ENCODE assay signal across 9 cellular contexts in the genomic region with DNA sequence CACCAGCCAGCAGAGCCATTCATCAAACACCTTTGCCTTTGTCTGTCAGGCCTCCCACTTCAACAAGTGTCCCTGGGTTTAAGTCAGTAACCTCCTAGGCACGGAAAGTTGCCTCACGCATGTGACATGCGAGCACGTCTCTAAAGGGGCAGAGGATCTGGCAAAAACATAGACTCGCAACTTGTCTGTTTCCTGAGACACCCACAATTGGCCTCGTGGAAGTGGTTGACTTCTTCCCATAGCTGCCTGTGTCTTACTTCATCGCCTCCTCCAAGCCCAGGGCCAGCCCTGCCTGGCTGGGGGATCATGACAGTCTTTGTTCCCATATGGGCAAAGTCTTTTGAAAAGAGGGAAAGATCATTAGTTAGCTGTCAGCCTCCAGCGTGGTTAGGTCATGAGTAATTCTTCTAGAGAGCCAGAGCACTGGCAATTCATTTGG. TPM values are rescaled to one million over a fixed set of nuclear protein-coding genes. Genes with fewer than 3 reads are reported as not detected.
DNase-seq lines count a peak whose midpoint lies in the region; TF ChIP-seq lines count a peak whose summit lies in the region.
"Had no signal": no experiment of that assay in that cellular context is flagged by ENCODE, and none has a peak within 500 bp of the region (broad histone marks: within the 10 kb centered on the region; RNA-seq: fewer than 3 reads in every experiment).

No MANE protein-coding gene starts in this region.

- peak overlapping the region; percentile 95 for H3K27ac Mint-ChIP-seq in progenitor cell of endocrine pancreas

- H3K9me3 ChIP-seq in BLaER1 treated with 17β-estradiol and CSF1 and Interleukin-3, amounts not matched to agents 10 nM and 100 nM (replicated peaks in 1 of 11): no peaks in the 10 kb centered on the region

- no peak overlapping the region for H3K4me3 ChIP-seq in BLaER1 treated with 17β-estradiol and CSF1 and Interleukin-3, amounts not matched to agents 10 nM and 100 nM
- H3K4me3 ChIP-seq in foreskin fibroblast (ENCODE audit: low read depth in 1 of 2, low read length in 2 of 2): peak overlapping the region; percentile 39 to 50

- H3K4me1 ChIP-seq in BLaER1 treated with 17β-estradiol and CSF1 and Interleukin-3, amounts not matched to agents 10 nM and 100 nM: peaks cover 54 to 85% (median 69%) of the 10 kb centered on the region in 10 experiments

- TF ChIP-seq CTCF in foreskin fibroblast (IDR thresholded peaks at IDR 0.05; ENCODE audit: low read depth, low read length) (no peak), progenitor cell of endocrine pancreas (IDR thresholded peaks at IDR 0.05; ENCODE audit: unreplicated experiment) (no peak)

- peak overlapping the region; percentile 56 to 98 (median 93) for H3K27ac ChIP-seq in BLaER1 treated with 17β-estradiol and CSF1 and Interleukin-3, amounts not matched to agents 10 nM and 100 nM

- DNase-seq in RPMI7951 (ENCODE audit: low read depth) (peak; percentile 88), foreskin fibroblast (peak; percentile 92 to 93), progenitor cell of endocrine pancreas (ENCODE audit: low spot score, unreplicated experiment) (no peak), DMS79 (lab: John Stamatoyannopoulos, UW) (no peak), NCI-H1105 treated with DMSO at 0.1 percent for 48 hours (lab: John Stamatoyannopoulos, UW) (no peak), DMS 273 treated with DMSO at 0.1 percent for 48 hours (lab: John Stamatoyannopoulos, UW) (no peak), 8988T (no peak)

- peak overlapping the region; percentile 62 to 97 (median 84) for H3K4me2 ChIP-seq in BLaER1 treated with 17β-estradiol and CSF1 and Interleukin-3, amounts not matched to agents 10 nM and 100 nM

- H4K20me1 ChIP-seq in BLaER1 treated with 17β-estradiol and CSF1 and Interleukin-3, amounts not matched to agents 10 nM and 100 nM: no peaks in the 10 kb centered on the region

- no peaks in the 10 kb centered on the region for H3K9me3 Mint-ChIP-seq in progenitor cell of endocrine pancreas (ENCODE audit: low read depth)
- H3K9me3 Mint-ChIP-seq: activated CD4-positive, alpha-beta T cell treated with anti-CD3 and anti-CD28 coated beads, Interleukin-2, amount 10 ng/mL, durations not matched to agents 7 days and 5 days had no signal

- peaks cover 55% of the 10 kb centered on the region for H3K4me1 Mint-ChIP-seq in progenitor cell of endocrine pancreas (ENCODE audit: low read depth)

- H3K27me3 ChIP-seq in BLaER1 treated with 17β-estradiol and CSF1 and Interleukin-3, amounts not matched to agents 10 nM and 100 nM: no peaks in the 10 kb centered on the region

- H3K36me3 Mint-ChIP-seq in progenitor cell of endocrine pancreas (ENCODE audit: insufficient read depth): no peaks in the 10 kb centered on the region

- H3K9ac ChIP-seq in BLaER1 treated with 17β-estradiol and CSF1 and Interleukin-3, amounts not matched to agents 10 nM and 100 nM: peak overlapping the region; percentile 22 to 89 (median 50); a peak in 18 of 22 replicates

- H3K36me3 ChIP-seq in BLaER1 treated with 17β-estradiol and CSF1 and Interleukin-3, amounts not matched to agents 10 nM and 100 nM: no peaks in the 10 kb centered on the region

- no peak overlapping the region for H3K4me3 Mint-ChIP-seq in progenitor cell of endocrine pancreas (ENCODE audit: low read depth)

- no peaks in the 10 kb centered on the region for H3K27me3 Mint-ChIP-seq in progenitor cell of endocrine pancreas
- H3K27me3 Mint-ChIP-seq: activated CD4-positive, alpha-beta T cell treated with anti-CD3 and anti-CD28 coated beads, Interleukin-2, amount 10 ng/mL, durations not matched to agents 7 days and 5 days had no signal

RNA-seq across cellular contexts. Expression of a gene that starts 35.5 kb away (rescaled TPM):
- 27.0 and 27.9 TPM in 2 replicates for total RNA-seq in RPMI7951 (2014; rRNA removed; shearing (Covaris generic))
- total RNA-seq in progenitor cell of endocrine pancreas: 11.6 and 12.7 TPM in 2 replicates

Comparison
In these comparisons a context has a peak if more than half of its experiments do, and no peak if none do; other contexts are left out.
1. H3K4me3 ChIP-seq: peak in foreskin fibroblast (2 of 2); none in BLaER1 treated with 17β-estradiol and CSF1 and Interleukin-3, amounts not matched to agents 10 nM and 100 nM (0 of 10).
2. DNase-seq: peak in RPMI7951 (single experiment) and foreskin fibroblast (2 of 2); none in progenitor cell of endocrine pancreas (single experiment), DMS79 (single experiment), NCI-H1105 treated with DMSO at 0.1 percent for 48 hours (single experiment), DMS 273 treated with DMSO at 0.1 percent for 48 hours (single experiment) and 8988T (single experiment).